1 cellular context compared by ENCODE assay signal in the genomic region with DNA sequence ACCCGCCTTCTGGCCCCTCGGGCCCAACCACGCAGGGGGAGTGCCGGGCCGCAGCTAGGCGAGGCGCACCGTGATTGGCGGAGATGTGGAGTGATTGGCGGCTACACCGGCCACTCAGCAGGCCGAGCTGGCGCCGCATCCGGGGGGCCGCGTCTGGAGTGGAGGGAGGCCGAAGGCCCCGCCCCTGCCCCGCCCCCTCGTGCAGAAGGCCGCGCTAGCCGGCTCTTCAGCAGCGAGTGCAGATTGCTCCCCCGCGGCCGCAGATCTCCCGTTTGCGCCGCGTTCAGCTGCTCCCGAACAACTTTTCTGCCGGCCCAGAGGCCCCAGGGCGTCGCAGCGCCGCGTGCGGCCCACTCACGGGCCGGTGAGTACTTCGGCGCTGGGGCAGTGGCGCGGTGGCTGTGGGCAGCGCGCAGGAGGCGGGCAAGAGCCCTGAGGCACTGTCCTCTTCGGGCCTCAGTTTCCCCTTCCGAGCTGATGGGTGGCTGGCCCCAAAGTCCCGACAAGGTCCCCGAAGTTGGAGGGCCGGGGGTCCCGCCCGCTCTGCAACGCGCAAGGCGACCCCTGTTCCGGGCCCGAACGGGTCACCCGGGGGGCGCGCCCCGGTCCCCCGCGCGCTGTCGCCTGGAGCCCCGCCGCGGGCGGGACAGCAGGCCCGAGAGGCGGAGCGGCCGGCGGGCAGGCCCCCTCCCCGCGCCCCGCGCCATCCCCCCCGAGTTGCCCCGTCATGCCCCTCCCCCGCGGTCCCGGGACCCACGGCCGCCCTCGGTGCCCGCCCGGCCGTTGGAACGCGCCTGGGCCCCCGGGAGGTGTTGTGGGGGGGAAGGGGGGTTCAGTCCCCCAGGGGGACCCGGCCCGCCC.
TF ChIP-seq lines count a peak whose summit lies in the region.

A gene with protein sequence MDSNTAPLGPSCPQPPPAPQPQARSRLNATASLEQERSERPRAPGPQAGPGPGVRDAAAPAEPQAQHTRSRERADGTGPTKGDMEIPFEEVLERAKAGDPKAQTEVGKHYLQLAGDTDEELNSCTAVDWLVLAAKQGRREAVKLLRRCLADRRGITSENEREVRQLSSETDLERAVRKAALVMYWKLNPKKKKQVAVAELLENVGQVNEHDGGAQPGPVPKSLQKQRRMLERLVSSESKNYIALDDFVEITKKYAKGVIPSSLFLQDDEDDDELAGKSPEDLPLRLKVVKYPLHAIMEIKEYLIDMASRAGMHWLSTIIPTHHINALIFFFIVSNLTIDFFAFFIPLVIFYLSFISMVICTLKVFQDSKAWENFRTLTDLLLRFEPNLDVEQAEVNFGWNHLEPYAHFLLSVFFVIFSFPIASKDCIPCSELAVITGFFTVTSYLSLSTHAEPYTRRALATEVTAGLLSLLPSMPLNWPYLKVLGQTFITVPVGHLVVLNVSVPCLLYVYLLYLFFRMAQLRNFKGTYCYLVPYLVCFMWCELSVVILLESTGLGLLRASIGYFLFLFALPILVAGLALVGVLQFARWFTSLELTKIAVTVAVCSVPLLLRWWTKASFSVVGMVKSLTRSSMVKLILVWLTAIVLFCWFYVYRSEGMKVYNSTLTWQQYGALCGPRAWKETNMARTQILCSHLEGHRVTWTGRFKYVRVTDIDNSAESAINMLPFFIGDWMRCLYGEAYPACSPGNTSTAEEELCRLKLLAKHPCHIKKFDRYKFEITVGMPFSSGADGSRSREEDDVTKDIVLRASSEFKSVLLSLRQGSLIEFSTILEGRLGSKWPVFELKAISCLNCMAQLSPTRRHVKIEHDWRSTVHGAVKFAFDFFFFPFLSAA (plus strand): TSS at position 200 of the 861 bp plus-strand sequence. CDS start 7,606 bp downstream, outside the sequence.

TF ChIP-seq in HepG2, 621 proteins besides CTCF, POLR2A, EP300 and RAD21 (continued from another document and continues in another):
- TF ChIP-seq, protein P1, sequence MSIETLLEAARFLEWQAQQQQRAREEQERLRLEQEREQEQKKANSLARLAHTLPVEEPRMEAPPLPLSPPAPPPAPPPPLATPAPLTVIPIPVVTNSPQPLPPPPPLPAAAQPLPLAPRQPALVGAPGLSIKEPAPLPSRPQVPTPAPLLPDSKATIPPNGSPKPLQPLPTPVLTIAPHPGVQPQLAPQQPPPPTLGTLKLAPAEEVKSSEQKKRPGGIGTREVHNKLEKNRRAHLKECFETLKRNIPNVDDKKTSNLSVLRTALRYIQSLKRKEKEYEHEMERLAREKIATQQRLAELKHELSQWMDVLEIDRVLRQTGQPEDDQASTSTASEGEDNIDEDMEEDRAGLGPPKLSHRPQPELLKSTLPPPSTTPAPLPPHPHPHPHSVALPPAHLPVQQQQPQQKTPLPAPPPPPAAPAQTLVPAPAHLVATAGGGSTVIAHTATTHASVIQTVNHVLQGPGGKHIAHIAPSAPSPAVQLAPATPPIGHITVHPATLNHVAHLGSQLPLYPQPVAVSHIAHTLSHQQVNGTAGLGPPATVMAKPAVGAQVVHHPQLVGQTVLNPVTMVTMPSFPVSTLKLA (IDR thresholded peaks at IDR 0.05): 0 out of 2 replicates have a peak, but pooled peaks have one; percentile 24
- TF ChIP-seq FOXJ3 (CRISPR knock-in tag; IDR thresholded peaks at IDR 0.05; ENCODE audit: borderline replicate concordance) (no peak), MTA1 (CRISPR knock-in tag; IDR thresholded peaks at IDR 0.05; ENCODE audit: borderline replicate concordance) (no peak), HOXD1 (CRISPR knock-in tag; IDR thresholded peaks at IDR 0.05) (no peak), MZF1 (CRISPR knock-in tag; IDR thresholded peaks at IDR 0.05; ENCODE audit: borderline replicate concordance) (no peak), KLF16 (CRISPR knock-in tag; IDR thresholded peaks at IDR 0.05) (peak in 1 of 2 experiments; percentile 48; a peak in 1 of 4 replicates), HDAC2 (CRISPR knock-in tag; IDR thresholded peaks at IDR 0.05) (no peak), GABPB1 (CRISPR knock-in tag; IDR thresholded peaks at IDR 0.05) (peak; percentile 91), MEIS2 (CRISPR knock-in tag; IDR thresholded peaks at IDR 0.05) (0 out of 2 replicates have a peak, but pooled peaks have one; percentile 23), NONO (IDR thresholded peaks at IDR 0.05) (no peak), NONO (CRISPR knock-in tag; conservative IDR thresholded peaks at IDR 0.05) (0 out of 2 replicates have a peak, but pooled peaks have one; percentile 41), ZNF670 (CRISPR knock-in tag; IDR thresholded peaks at IDR 0.05; ENCODE audit: borderline replicate concordance) (0 out of 2 replicates have a peak, but pooled peaks have one; percentile 53), ZMYM3 (CRISPR knock-in tag; IDR thresholded peaks at IDR 0.05) (no peak), SRY (CRISPR knock-in tag; IDR thresholded peaks at IDR 0.05) (peak; percentile 58; the same call in 1 of the 2 replicates), ZNF335 (CRISPR knock-in tag; IDR thresholded peaks at IDR 0.05) (no peak), SYNCRIP (IDR thresholded peaks at IDR 0.05; ENCODE audit: insufficient read depth, low read depth, low read length) (no peak), ARID4A (CRISPR knock-in tag; IDR thresholded peaks at IDR 0.05; ENCODE audit: borderline replicate concordance) (peak; percentile 85), TSC22D2 (CRISPR knock-in tag; IDR thresholded peaks at IDR 0.05; ENCODE audit: borderline replicate concordance) (0 out of 2 replicates have a peak, but pooled peaks have one; percentile 28), POLR2AphosphoS5 (IDR thresholded peaks at IDR 0.05; ENCODE audit: low read depth, low read length) (peak; percentile 72), HES4 (CRISPR knock-in tag; IDR thresholded peaks at IDR 0.05; ENCODE audit: borderline replicate concordance) (peak; percentile 63; the same call in 1 of the 2 replicates), SP5 (CRISPR knock-in tag; IDR thresholded peaks at IDR 0.05; ENCODE audit: borderline replicate concordance, low read depth) (0 out of 2 replicates have a peak, but pooled peaks have one; percentile 13), GATA4 (IDR thresholded peaks at IDR 0.05; ENCODE audit: borderline replicate concordance, low read depth) (0 out of 2 replicates have a peak, but pooled peaks have one; percentile 27), SIN3A (IDR thresholded peaks at IDR 0.05; ENCODE audit: borderline replicate concordance, low read depth, low read length) (peak; percentile 47; the same call in 1 of the 2 replicates), ZNF451 (CRISPR knock-in tag; IDR thresholded peaks at IDR 0.05) (no peak), U2AF1 (optimal IDR thresholded peaks at IDR 0.05; ENCODE audit: low read depth, low read length) (no peak), PCBP1 (IDR thresholded peaks at IDR 0.05; ENCODE audit: borderline replicate concordance, low read depth, low read length) (no peak), ZFX (CRISPR knock-in tag; IDR thresholded peaks at IDR 0.05; ENCODE audit: low read depth) (0 out of 2 replicates have a peak, but pooled peaks have one; percentile 33), SKIL (CRISPR knock-in tag; IDR thresholded peaks at IDR 0.05; ENCODE audit: borderline replicate concordance) (no peak), MBNL3 (CRISPR knock-in tag; conservative IDR thresholded peaks at IDR 0.05) (no peak), ZFAT (CRISPR knock-in tag; conservative IDR thresholded peaks at IDR 0.05) (no peak), RFX5 (IDR thresholded peaks at IDR 0.05; ENCODE audit: low read depth, low read length) (no peak), NFRKB (IDR thresholded peaks at IDR 0.05) (no peak), ELF1 (CRISPR knock-in tag; IDR thresholded peaks at IDR 0.05) (0 out of 2 replicates have a peak, but pooled peaks have one; percentile 29), ZNF569 (CRISPR knock-in tag; IDR thresholded peaks at IDR 0.05; ENCODE audit: borderline replicate concordance) (no peak), MAF1 (CRISPR knock-in tag; IDR thresholded peaks at IDR 0.05; ENCODE audit: borderline replicate concordance) (no peak), AKAP8 (CRISPR knock-in tag; IDR thresholded peaks at IDR 0.05) (no peak; the same call in 1 of the 2 replicates), ZNF124 (CRISPR knock-in tag; IDR thresholded peaks at IDR 0.05) (no peak)
- TF ChIP-seq, protein P2, sequence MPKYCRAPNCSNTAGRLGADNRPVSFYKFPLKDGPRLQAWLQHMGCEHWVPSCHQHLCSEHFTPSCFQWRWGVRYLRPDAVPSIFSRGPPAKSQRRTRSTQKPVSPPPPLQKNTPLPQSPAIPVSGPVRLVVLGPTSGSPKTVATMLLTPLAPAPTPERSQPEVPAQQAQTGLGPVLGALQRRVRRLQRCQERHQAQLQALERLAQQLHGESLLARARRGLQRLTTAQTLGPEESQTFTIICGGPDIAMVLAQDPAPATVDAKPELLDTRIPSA (CRISPR knock-in tag; IDR thresholded peaks at IDR 0.05; ENCODE audit: borderline replicate concordance): no peak
- TF ChIP-seq, protein P3, sequence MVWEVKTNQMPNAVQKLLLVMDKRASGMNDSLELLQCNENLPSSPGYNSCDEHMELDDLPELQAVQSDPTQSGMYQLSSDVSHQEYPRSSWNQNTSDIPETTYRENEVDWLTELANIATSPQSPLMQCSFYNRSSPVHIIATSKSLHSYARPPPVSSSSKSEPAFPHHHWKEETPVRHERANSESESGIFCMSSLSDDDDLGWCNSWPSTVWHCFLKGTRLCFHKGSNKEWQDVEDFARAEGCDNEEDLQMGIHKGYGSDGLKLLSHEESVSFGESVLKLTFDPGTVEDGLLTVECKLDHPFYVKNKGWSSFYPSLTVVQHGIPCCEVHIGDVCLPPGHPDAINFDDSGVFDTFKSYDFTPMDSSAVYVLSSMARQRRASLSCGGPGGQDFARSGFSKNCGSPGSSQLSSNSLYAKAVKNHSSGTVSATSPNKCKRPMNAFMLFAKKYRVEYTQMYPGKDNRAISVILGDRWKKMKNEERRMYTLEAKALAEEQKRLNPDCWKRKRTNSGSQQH (CRISPR knock-in tag; IDR thresholded peaks at IDR 0.05; ENCODE audit: low read depth): no peak
- TF ChIP-seq, protein P4, sequence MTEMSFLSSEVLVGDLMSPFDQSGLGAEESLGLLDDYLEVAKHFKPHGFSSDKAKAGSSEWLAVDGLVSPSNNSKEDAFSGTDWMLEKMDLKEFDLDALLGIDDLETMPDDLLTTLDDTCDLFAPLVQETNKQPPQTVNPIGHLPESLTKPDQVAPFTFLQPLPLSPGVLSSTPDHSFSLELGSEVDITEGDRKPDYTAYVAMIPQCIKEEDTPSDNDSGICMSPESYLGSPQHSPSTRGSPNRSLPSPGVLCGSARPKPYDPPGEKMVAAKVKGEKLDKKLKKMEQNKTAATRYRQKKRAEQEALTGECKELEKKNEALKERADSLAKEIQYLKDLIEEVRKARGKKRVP (CRISPR knock-in tag; IDR thresholded peaks at IDR 0.05): no peak
- TF ChIP-seq, protein P5, sequence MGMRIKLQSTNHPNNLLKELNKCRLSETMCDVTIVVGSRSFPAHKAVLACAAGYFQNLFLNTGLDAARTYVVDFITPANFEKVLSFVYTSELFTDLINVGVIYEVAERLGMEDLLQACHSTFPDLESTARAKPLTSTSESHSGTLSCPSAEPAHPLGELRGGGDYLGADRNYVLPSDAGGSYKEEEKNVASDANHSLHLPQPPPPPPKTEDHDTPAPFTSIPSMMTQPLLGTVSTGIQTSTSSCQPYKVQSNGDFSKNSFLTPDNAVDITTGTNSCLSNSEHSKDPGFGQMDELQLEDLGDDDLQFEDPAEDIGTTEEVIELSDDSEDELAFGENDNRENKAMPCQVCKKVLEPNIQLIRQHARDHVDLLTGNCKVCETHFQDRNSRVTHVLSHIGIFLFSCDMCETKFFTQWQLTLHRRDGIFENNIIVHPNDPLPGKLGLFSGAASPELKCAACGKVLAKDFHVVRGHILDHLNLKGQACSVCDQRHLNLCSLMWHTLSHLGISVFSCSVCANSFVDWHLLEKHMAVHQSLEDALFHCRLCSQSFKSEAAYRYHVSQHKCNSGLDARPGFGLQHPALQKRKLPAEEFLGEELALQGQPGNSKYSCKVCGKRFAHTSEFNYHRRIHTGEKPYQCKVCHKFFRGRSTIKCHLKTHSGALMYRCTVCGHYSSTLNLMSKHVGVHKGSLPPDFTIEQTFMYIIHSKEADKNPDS (CRISPR knock-in tag; IDR thresholded peaks at IDR 0.05): no peak
- TF ChIP-seq, protein P6, sequence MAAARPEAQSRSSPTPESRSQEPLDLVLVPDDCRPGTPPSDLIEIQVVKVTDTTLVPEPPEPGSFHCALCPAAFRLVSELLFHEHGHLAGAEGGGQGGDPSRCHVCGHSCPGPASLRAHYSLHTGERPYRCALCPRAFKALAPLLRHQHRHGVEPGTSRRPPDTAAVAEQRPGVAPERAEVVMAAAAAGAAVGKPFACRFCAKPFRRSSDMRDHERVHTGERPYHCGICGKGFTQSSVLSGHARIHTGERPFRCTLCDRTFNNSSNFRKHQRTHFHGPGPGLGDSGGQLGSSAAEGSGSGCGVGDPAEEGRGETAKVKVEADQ (CRISPR knock-in tag; IDR thresholded peaks at IDR 0.05; ENCODE audit: borderline replicate concordance): no peak
